8 cellular contexts compared by ENCODE assay signal in genomic region chr17:64836623-64837017, GRCh38.
DNase-seq lines count a peak whose midpoint lies in the region; ATAC-seq and TF ChIP-seq lines count a peak whose summit lies in the region.
"Not testable (repeated sequence)": the region's sequence is repeated elsewhere in the genome, so short reads cannot be mapped to it uniquely, and the experiment has no call there.

No MANE protein-coding gene starts in this region.

- H2AFZ ChIP-seq in neuron (ENCODE audit: low read depth, low read length), result peak overlapping the region; percentile 89

- H3K27ac Mint-ChIP-seq in activated B cell treated with CpG ODN at 0.5 μM for 24 hours, result peak overlapping the region; percentile 81
- H3K27ac Mint-ChIP-seq in MCF 10A (ENCODE audit: low read depth, unreplicated experiment), result peak overlapping the region; percentile 85

- DNase-seq in activated B cell treated with CpG ODN at 0.5 μM for 24 hours; MCF 10A (ENCODE audit: unreplicated experiment); left cardiac atrium: not testable (repeated sequence)
- DNase-seq in tibial artery, result peak; percentile 28 to 70

- not testable (repeated sequence) for H3K36me3 Mint-ChIP-seq in activated B cell treated with CpG ODN at 0.5 μM for 24 hours (ENCODE audit: low read depth); MCF 10A (ENCODE audit: insufficient read depth, unreplicated experiment)

- not testable (repeated sequence) for H3K27ac ChIP-seq in HEK293 (ENCODE audit: extremely low read depth, low read depth, low read length); HUES6 (ENCODE audit: low read depth, low read length)
- H3K27ac ChIP-seq in tibial artery, result peak overlapping the region; percentile 69 to 91

- POLR2A ChIA-PET in HEK293 (lab: Yijun Ruan, JAX), result not testable (repeated sequence)
- POLR2A ChIA-PET in activated B cell treated with CpG ODN at 0.5 μM for 24 hours (lab: Charles Lee), result interaction anchor here (1.8 kb wide), 1 partner anchor 139 kb away, joined by 4 read pairs; no protein-coding TSS in a partner anchor
- POLR2A ChIA-PET in MCF 10A (lab: Yijun Ruan, JAX), result interaction anchor here (1.7 kb wide), 1 partner anchor 50 kb away, joined by 9 read pairs; no protein-coding TSS in a partner anchor

- H3K4me3 Mint-ChIP-seq in activated B cell treated with CpG ODN at 0.5 μM for 24 hours, result peak overlapping the region; percentile 87
- peak overlapping the region; percentile 87 for H3K4me3 Mint-ChIP-seq in MCF 10A (ENCODE audit: unreplicated experiment)

- not testable (repeated sequence) for BruUV-seq in MCF 10A (replicated peaks; lab: Mats Ljungman, UMichigan)

- not testable (repeated sequence) for H3K27me3 ChIP-seq in HUES6 (ENCODE audit: control insufficient read depth, insufficient read depth, low read length); neuron (ENCODE audit: insufficient read depth, low read length); tibial artery

- H3K9me3 Mint-ChIP-seq in activated B cell treated with CpG ODN at 0.5 μM for 24 hours; MCF 10A (ENCODE audit: unreplicated experiment): not testable (repeated sequence)

- ATAC-seq in GM18502 (IDR thresholded peaks at IDR 0.05; ENCODE audit: poor library complexity, unreplicated experiment) (peak; percentile 43), activated B cell treated with CpG ODN at 0.5 μM for 24 hours (ENCODE audit: low read depth) (peak; percentile 16), left cardiac atrium (peak; percentile 48 to 66)

- peak overlapping the region; percentile 33 for H3K9ac ChIP-seq in HUES6 (ENCODE audit: low read length)

- H3K4me3 ChIP-seq in HEK293 (ENCODE audit: low read depth, low read length), result peak overlapping the region; percentile 53
- H3K4me3 ChIP-seq in HUES6 (ENCODE audit: low read depth, low read length), result peak overlapping the region; percentile 78
- peak overlapping the region; percentile 62 for H3K4me3 ChIP-seq in neuron (ENCODE audit: low read length)
- peak overlapping the region; percentile 56 to 89 for H3K4me3 ChIP-seq in tibial artery

- H3K9me3 ChIP-seq in HEK293 (ENCODE audit: control insufficient read depth, insufficient read depth, low read depth, low read length); HUES6 (ENCODE audit: control insufficient read depth, insufficient read depth, low read depth, low read length); neuron (ENCODE audit: low read length); tibial artery: not testable (repeated sequence)

- intact Hi-C loops in activated B cell treated with CpG ODN at 0.5 μM for 24 hours (cut with micrococcal nuclease); MCF 10A (cut with micrococcal nuclease); left cardiac atrium (cut with DNase I); tibial artery (cut with DNase I; ENCODE audit: low total_unique reads): not testable (repeated sequence)

- H3K4me1 Mint-ChIP-seq in activated B cell treated with CpG ODN at 0.5 μM for 24 hours (peaks cover 21% of the 10 kb centered on the region), MCF 10A (ENCODE audit: insufficient read depth, unreplicated experiment) (peaks cover 15% of the 10 kb centered on the region)

- H3K36me3 ChIP-seq in HEK293 (ENCODE audit: control insufficient read depth in 2 of 2, insufficient read depth in 1 of 2, low read length in 2 of 2); HUES6 (ENCODE audit: control insufficient read depth, insufficient read depth, low read length); neuron (ENCODE audit: insufficient read depth, low read length); tibial artery: not testable (repeated sequence)

- H3K4me1 ChIP-seq in HEK293 (ENCODE audit: control insufficient read depth, insufficient read depth, low read length); HUES6 (ENCODE audit: control insufficient read depth, insufficient read depth, low read length); neuron (ENCODE audit: insufficient read depth, low read length): not testable (repeated sequence)
- H3K4me1 ChIP-seq in tibial artery, result peaks cover 0 to 24% (median 4%) of the 10 kb centered on the region in 4 donors

- not testable (repeated sequence) for H3K27me3 Mint-ChIP-seq in activated B cell treated with CpG ODN at 0.5 μM for 24 hours; MCF 10A (ENCODE audit: insufficient read depth, unreplicated experiment)

- not testable (repeated sequence) for TF ChIP-seq CTCF in HEK293 (tag by site-specific recombination; IDR thresholded peaks at IDR 0.05); activated B cell treated with CpG ODN at 0.5 μM for 24 hours (IDR thresholded peaks at IDR 0.05); MCF 10A (IDR thresholded peaks at IDR 0.05; ENCODE audit: unreplicated experiment); tibial artery (IDR thresholded peaks at IDR 0.05)

- CTCF ChIA-PET in HEK293 (lab: Yijun Ruan, JAX); activated B cell treated with CpG ODN at 0.5 μM for 24 hours (lab: Charles Lee): not testable (repeated sequence)
- CTCF ChIA-PET in MCF 10A (lab: Yijun Ruan, JAX), result interaction anchor here (1.3 kb wide), 1 partner anchor 124 kb away, joined by 3 read pairs; no protein-coding TSS in a partner anchor

TF ChIP-seq in HEK293, 187 proteins besides CTCF, POLR2A, EP300 and RAD21:
- TF ChIP-seq ZBTB26 (tag by site-specific recombination; optimal IDR thresholded peaks at IDR 0.05), result peak; percentile 44
- peak; percentile 34; the same call in 1 of the 2 replicates for TF ChIP-seq KLF1 (tag by site-specific recombination; IDR thresholded peaks at IDR 0.05)
TF ChIP-seq in HEK293: peak in this region for 2; not testable (repeated sequence) for 185.
